In the genomic region with DNA sequence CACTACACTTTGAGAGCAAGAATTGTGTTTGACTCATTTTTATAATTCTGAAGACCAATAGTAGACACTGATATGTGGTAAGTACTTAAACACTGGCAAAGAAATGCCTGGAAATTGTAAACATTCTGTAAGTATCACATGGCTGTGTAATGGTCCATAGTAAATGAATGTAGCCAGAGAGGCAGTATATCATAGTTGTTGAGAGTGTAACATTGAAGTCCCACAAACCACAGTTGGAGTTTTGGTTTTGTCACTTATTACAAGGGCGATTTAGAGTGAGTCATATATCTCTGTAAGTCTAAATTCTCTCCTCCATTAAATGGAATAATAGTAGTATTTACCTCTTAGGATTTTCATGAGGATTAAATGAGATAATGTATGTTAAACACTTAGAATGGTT, we compare ENCODE assay signal across 17 cellular contexts.
DNase-seq lines count a peak whose midpoint lies in the region; ATAC-seq and TF ChIP-seq lines count a peak whose summit lies in the region.
"Had no signal": no experiment of that assay in that cellular context is flagged by ENCODE, and none has a peak within 500 bp of the region (broad histone marks: within the 10 kb centered on the region; RNA-seq: fewer than 3 reads in every experiment).

No MANE protein-coding gene starts in this region.

- H3K4me1 Mint-ChIP-seq in activated CD4-positive, alpha-beta memory T cell treated with anti-CD3 and anti-CD28 coated beads, Interleukin-2, amount 10 ng/mL, durations not matched to agents 7 days and 5 days = peaks cover 14% of the 10 kb centered on the region

- H3K36me3 Mint-ChIP-seq in activated CD4-positive, alpha-beta memory T cell treated with anti-CD3 and anti-CD28 coated beads, Interleukin-2, amount 10 ng/mL, durations not matched to agents 7 days and 5 days (ENCODE audit: low read depth) = no peaks in the 10 kb centered on the region
- H3K36me3 Mint-ChIP-seq: brain had no signal

- H3K27ac ChIP-seq in KMS-11 = no peak overlapping the region
- H3K27ac ChIP-seq in SK-N-SH (ENCODE audit: low read depth in 2 of 2, low read length in 1 of 2) = no peak overlapping the region
- H3K27ac ChIP-seq in mesendoderm (ENCODE audit: low read depth, low read length) = no peak overlapping the region
- H3K27ac ChIP-seq: SJCRH30, spleen, testis had no signal

- H3K9ac ChIP-seq in KMS-11 = no peak overlapping the region
- H3K9ac ChIP-seq in SK-N-SH = no peak overlapping the region
- no peak overlapping the region for H3K9ac ChIP-seq in mesendoderm (ENCODE audit: low read length)

- no peak overlapping the region for H2BK15ac ChIP-seq in mesendoderm (replicated peaks; ENCODE audit: low read depth)

- ATAC-seq in GM19395 (IDR thresholded peaks at IDR 0.05; ENCODE audit: unreplicated experiment) (peak; percentile 77), HG02763 (IDR thresholded peaks at IDR 0.05; ENCODE audit: unreplicated experiment) (peak; percentile 50)

- H4K8ac ChIP-seq in mesendoderm (ENCODE audit: low read depth, low read length) = no peak overlapping the region

- H3K23ac ChIP-seq in mesendoderm (ENCODE audit: low read length) = no peak overlapping the region

- H2AK5ac ChIP-seq in mesendoderm (ENCODE audit: low read length) = no peak overlapping the region

- peaks cover 2% of the 10 kb centered on the region for H3F3A ChIP-seq in SK-N-SH (replicated peaks; ENCODE audit: insufficient read depth)

- H3K79me2 ChIP-seq in KMS-11 (ENCODE audit: insufficient read depth, low read depth) (no peaks in the 10 kb centered on the region), SK-N-SH (ENCODE audit: insufficient read depth) (no peaks in the 10 kb centered on the region), mesendoderm (ENCODE audit: control insufficient read depth, insufficient read depth, low read length) (no peaks in the 10 kb centered on the region)

- H3K79me1 ChIP-seq in mesendoderm (ENCODE audit: low read length) = no peaks in the 10 kb centered on the region

- H3K9me2 ChIP-seq in SK-N-SH = no peaks in the 10 kb centered on the region

- CTCF ChIA-PET in SK-N-SH (lab: Yijun Ruan, JAX) = no interaction called here
- CTCF ChIA-PET in activated CD4-positive, alpha-beta memory T cell treated with anti-CD3 and anti-CD28 coated beads, Interleukin-2, amount 10 ng/mL, durations not matched to agents 7 days and 5 days (lab: Charles Lee) = no interaction called here

- H3K9me3 ChIP-seq in SK-N-SH = no peaks in the 10 kb centered on the region
- H3K9me3 ChIP-seq: SJCRH30, spleen, testis had no signal

- 29% methylated on average over 1 of the region's 1 CpG for WGBS in SK-N-SH (ENCODE audit: low lambda C conversion rate)
- no CpG with 5 or more reads among the region's 1 CpG for WGBS in mesendoderm (ENCODE audit: extremely low coverage, insufficient coverage, low lambda C conversion rate)

- no peak overlapping the region for H3K56ac ChIP-seq in mesendoderm (ENCODE audit: low read length)

- TF ChIP-seq CTCF in KMS-11 (conservative IDR thresholded peaks at IDR 0.05; ENCODE audit: low read depth, low read length) (no peak), SK-N-SH (IDR thresholded peaks at IDR 0.05) (no peak)

- H2AFZ ChIP-seq in KMS-11 (ENCODE audit: low read depth) (no peak overlapping the region), SK-N-SH (ENCODE audit: low read depth) (no peak overlapping the region)

- TF ChIP-seq EP300 in SK-N-SH (IDR thresholded peaks at IDR 0.05; ENCODE audit: borderline replicate concordance in 1 of 2, low read depth in 1 of 2, low read length in 1 of 2) = no peak

- POLR2A ChIA-PET in SK-N-SH (lab: Yijun Ruan, JAX) = no interaction called here
- POLR2A ChIA-PET in activated CD4-positive, alpha-beta memory T cell treated with anti-CD3 and anti-CD28 coated beads, Interleukin-2, amount 10 ng/mL, durations not matched to agents 7 days and 5 days (lab: Charles Lee) = no interaction called here

- no peak overlapping the region for H3K27ac Mint-ChIP-seq in activated CD4-positive, alpha-beta memory T cell treated with anti-CD3 and anti-CD28 coated beads, Interleukin-2, amount 10 ng/mL, durations not matched to agents 7 days and 5 days
- H3K27ac Mint-ChIP-seq: brain had no signal

- H3K27me3 Mint-ChIP-seq in activated CD4-positive, alpha-beta memory T cell treated with anti-CD3 and anti-CD28 coated beads, Interleukin-2, amount 10 ng/mL, durations not matched to agents 7 days and 5 days = no peaks in the 10 kb centered on the region
- H3K27me3 Mint-ChIP-seq: brain had no signal

- H3K4me3 ChIP-seq in KMS-11 (IDR thresholded peaks at IDR 0.05; ENCODE audit: insufficient read depth, low read depth, low read length) = no peak overlapping the region
- H3K4me3 ChIP-seq in SK-N-SH (ENCODE audit: low read depth in 2 of 2, low read length in 1 of 2) = no peak overlapping the region
- no peak overlapping the region for H3K4me3 ChIP-seq in mesendoderm (ENCODE audit: low read length)
- H3K4me3 ChIP-seq: SJCRH30, spleen, testis had no signal

- no peak overlapping the region for H4K5ac ChIP-seq in mesendoderm (ENCODE audit: low read length)

- H4K20me1 ChIP-seq in KMS-11 (ENCODE audit: insufficient read depth) = no peaks in the 10 kb centered on the region
- no peaks in the 10 kb centered on the region for H4K20me1 ChIP-seq in SK-N-SH (ENCODE audit: insufficient read depth)

- H3K36me3 ChIP-seq in KMS-11 (ENCODE audit: insufficient read depth) = no peaks in the 10 kb centered on the region
- no peaks in the 10 kb centered on the region for H3K36me3 ChIP-seq in SK-N-SH (replicated peaks in 1 of 2; ENCODE audit: control insufficient read depth in 1 of 2, insufficient read depth in 2 of 2, low read length in 1 of 2)
- no peaks in the 10 kb centered on the region for H3K36me3 ChIP-seq in mesendoderm (ENCODE audit: control insufficient read depth, insufficient read depth, low read length)
- H3K36me3 ChIP-seq: SJCRH30, spleen had no signal

- H3K27me3 ChIP-seq in KMS-11 (ENCODE audit: insufficient read depth, low read depth) (no peaks in the 10 kb centered on the region), SK-N-SH (ENCODE audit: insufficient read depth) (no peaks in the 10 kb centered on the region), mesendoderm (ENCODE audit: insufficient read depth, low read length, poor library complexity) (no peaks in the 10 kb centered on the region)
- H3K27me3 ChIP-seq: SJCRH30, spleen, testis had no signal

- no peak for TF ChIP-seq RAD21 in SK-N-SH (IDR thresholded peaks at IDR 0.05; ENCODE audit: low read length)

- DNase-seq in renal cortical epithelial cell (ENCODE audit: low read depth) (peak; percentile 26), SK-N-SH (no peak), NCI-H510A (lab: John Stamatoyannopoulos, UW) (no peak), mesendoderm (no peak)
- no peak for DNase-seq in activated CD4-positive, alpha-beta memory T cell treated with anti-CD3 and anti-CD28 coated beads, Interleukin-2, amount 10 ng/mL, durations not matched to agents 7 days and 5 days
- DNase-seq: activated naive CD4-positive, alpha-beta T cell; GDM1; H7; midbrain; NCI-H2081; SJCRH30; spleen; testis had no signal

- H3K9me3 Mint-ChIP-seq in activated CD4-positive, alpha-beta memory T cell treated with anti-CD3 and anti-CD28 coated beads, Interleukin-2, amount 10 ng/mL, durations not matched to agents 7 days and 5 days = no peaks in the 10 kb centered on the region
- H3K9me3 Mint-ChIP-seq: brain had no signal

- H3K4me1 ChIP-seq in KMS-11 (ENCODE audit: low read depth, poor library complexity, severe bottlenecking) (peaks cover 45% of the 10 kb centered on the region), SK-N-SH (ENCODE audit: control insufficient read depth in 1 of 2, insufficient read depth in 2 of 2, low read depth in 1 of 2, low read length in 1 of 2) (no peaks in the 10 kb centered on the region), mesendoderm (ENCODE audit: control insufficient read depth, low read depth, low read length) (no peaks in the 10 kb centered on the region)
- H3K4me1 ChIP-seq: spleen, testis had no signal

- no peak overlapping the region for H3K4me3 Mint-ChIP-seq in activated CD4-positive, alpha-beta memory T cell treated with anti-CD3 and anti-CD28 coated beads, Interleukin-2, amount 10 ng/mL, durations not matched to agents 7 days and 5 days
- H3K4me3 Mint-ChIP-seq: brain had no signal

- H2BK120ac ChIP-seq in mesendoderm (ENCODE audit: low read depth, low read length) = no peak overlapping the region

- no peak overlapping the region for H3K4ac ChIP-seq in mesendoderm (ENCODE audit: low read depth, low read length)

- no peak overlapping the region for H3K18ac ChIP-seq in mesendoderm (ENCODE audit: low read length)

- peak overlapping the region; percentile 44 for H3K4me2 ChIP-seq in KMS-11
- no peak overlapping the region for H3K4me2 ChIP-seq in SK-N-SH
- no peak overlapping the region for H3K4me2 ChIP-seq in mesendoderm (ENCODE audit: low read length)

- no peak overlapping the region for H2BK5ac ChIP-seq in mesendoderm (ENCODE audit: low read length)

TF ChIP-seq in SK-N-SH, 30 proteins besides CTCF, POLR2A, EP300 and RAD21 (continues in another document):
- TF ChIP-seq FOXM1 (IDR thresholded peaks at IDR 0.05; ENCODE audit: low read depth) = no peak
- no peak for TF ChIP-seq RFX5 (IDR thresholded peaks at IDR 0.05; ENCODE audit: low read length)
- no peak for TF ChIP-seq SMC3 (IDR thresholded peaks at IDR 0.05; ENCODE audit: low read depth, low read length)
- TF ChIP-seq MEF2A (IDR thresholded peaks at IDR 0.05; ENCODE audit: borderline replicate concordance, low read depth) = no peak
- TF ChIP-seq, protein P1, sequence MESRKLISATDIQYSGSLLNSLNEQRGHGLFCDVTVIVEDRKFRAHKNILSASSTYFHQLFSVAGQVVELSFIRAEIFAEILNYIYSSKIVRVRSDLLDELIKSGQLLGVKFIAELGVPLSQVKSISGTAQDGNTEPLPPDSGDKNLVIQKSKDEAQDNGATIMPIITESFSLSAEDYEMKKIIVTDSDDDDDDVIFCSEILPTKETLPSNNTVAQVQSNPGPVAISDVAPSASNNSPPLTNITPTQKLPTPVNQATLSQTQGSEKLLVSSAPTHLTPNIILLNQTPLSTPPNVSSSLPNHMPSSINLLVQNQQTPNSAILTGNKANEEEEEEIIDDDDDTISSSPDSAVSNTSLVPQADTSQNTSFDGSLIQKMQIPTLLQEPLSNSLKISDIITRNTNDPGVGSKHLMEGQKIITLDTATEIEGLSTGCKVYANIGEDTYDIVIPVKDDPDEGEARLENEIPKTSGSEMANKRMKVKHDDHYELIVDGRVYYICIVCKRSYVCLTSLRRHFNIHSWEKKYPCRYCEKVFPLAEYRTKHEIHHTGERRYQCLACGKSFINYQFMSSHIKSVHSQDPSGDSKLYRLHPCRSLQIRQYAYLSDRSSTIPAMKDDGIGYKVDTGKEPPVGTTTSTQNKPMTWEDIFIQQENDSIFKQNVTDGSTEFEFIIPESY (IDR thresholded peaks at IDR 0.05; ENCODE audit: borderline replicate concordance, low read depth) = no peak
- TF ChIP-seq JUND (IDR thresholded peaks at IDR 0.05) = no peak
- no peak for TF ChIP-seq GABPA (IDR thresholded peaks at IDR 0.05; ENCODE audit: low read depth)
- TF ChIP-seq RCOR1 (IDR thresholded peaks at IDR 0.05; ENCODE audit: low read length) = no peak
- TF ChIP-seq, protein P2, sequence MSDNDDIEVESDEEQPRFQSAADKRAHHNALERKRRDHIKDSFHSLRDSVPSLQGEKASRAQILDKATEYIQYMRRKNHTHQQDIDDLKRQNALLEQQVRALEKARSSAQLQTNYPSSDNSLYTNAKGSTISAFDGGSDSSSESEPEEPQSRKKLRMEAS (IDR thresholded peaks at IDR 0.05; ENCODE audit: low read depth) = no peak
